In the genomic region with DNA sequence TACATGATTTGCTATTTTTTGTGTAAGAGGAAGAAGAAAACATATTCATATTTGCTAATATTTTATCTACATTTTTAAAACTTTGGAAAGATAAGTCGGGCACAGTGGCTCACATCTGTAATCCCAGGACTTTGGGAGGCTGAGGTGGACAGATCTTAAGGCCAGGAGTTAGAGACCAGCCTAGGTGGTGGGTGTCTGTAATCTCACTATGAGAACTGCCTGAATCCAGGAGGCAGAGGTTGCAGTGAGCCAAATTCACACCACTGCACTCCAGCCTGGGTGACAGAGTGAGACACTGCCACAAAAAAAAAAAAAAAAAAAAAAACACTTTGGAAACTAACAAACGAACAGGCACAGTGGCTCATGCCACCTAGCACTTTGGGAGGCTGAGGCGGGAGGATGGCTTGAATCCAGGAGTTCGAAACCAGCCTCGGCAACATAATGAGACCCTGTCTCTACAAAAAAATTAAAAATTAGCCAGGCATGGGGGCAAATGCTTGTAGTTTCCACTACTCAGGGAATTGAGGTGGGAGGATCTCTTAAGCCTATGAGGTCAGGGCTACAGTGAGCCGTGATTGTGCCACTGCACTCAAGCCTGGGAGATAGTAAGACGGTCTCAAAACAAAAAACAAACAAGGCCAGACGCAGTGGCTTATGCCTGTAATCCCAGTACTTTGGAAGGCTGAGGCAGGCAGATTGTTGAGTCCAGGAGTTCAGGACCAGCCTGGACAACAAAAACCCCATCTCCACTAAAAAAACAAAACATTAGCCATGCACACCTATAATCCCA, we compare ENCODE assay signal across 16 cellular contexts. TPM values are rescaled to one million over a fixed set of nuclear protein-coding genes. Genes with fewer than 3 reads are reported as not detected.
DNase-seq lines count a peak whose midpoint lies in the region; ATAC-seq and TF ChIP-seq lines count a peak whose summit lies in the region.
"Had no signal": no experiment of that assay in that cellular context is flagged by ENCODE, and none has a peak within 500 bp of the region (broad histone marks: within the 10 kb centered on the region; RNA-seq: fewer than 3 reads in every experiment).

No MANE protein-coding gene starts in this region.

- no peak for TF ChIP-seq CTCF in chondrocyte (IDR thresholded peaks at IDR 0.05)
- TF ChIP-seq CTCF in GM13976 (IDR thresholded peaks at IDR 0.05; ENCODE audit: borderline replicate concordance, control extremely low read depth, extremely low read depth, insufficient read depth, missing control alignments): no peak

- H3K4me1 Mint-ChIP-seq in chondrocyte (ENCODE audit: low read depth) (peaks cover 39% of the 10 kb centered on the region), naive B cell (peaks cover 38 to 64% (median 53%) of the 10 kb centered on the region in 3 donors)

- ATAC-seq in naive B cell (ENCODE audit: low read depth in 2 of 2): no peak
- ATAC-seq in GM21825 (IDR thresholded peaks at IDR 0.05; ENCODE audit: unreplicated experiment): no peak

- no peaks in the 10 kb centered on the region for H3K27me3 ChIP-seq in HAP-1 (ENCODE audit: low read depth)

- peaks cover 15% of the 10 kb centered on the region for H3K4me1 ChIP-seq in HAP-1

- no peaks in the 10 kb centered on the region for H3K9me3 ChIP-seq in HAP-1

- H3K36me3 ChIP-seq in HAP-1 (replicated peaks): no peaks in the 10 kb centered on the region

- no peak overlapping the region for H3K27ac Mint-ChIP-seq in chondrocyte (ENCODE audit: unreplicated experiment)
- H3K27ac Mint-ChIP-seq in naive B cell: peak overlapping the region in 5 of 6 donors; percentile 8 to 70 (median 53)

- peaks cover 3% of the 10 kb centered on the region for H3K36me3 Mint-ChIP-seq in chondrocyte (ENCODE audit: low read depth)
- H3K36me3 Mint-ChIP-seq in naive B cell: peaks cover 0 to 6% of the 10 kb centered on the region in 2 donors

- H3K9me3 Mint-ChIP-seq in chondrocyte (ENCODE audit: low read depth) (no peaks in the 10 kb centered on the region), naive B cell (no peaks in the 10 kb centered on the region)

- in situ Hi-C loops in GM13976 (cut with MboI; ENCODE audit: low sequenced_read_pairs, unreplicated experiment) (no loop called here), HAP-1 (cut with MboI; ENCODE audit: low sequenced_read_pairs) (no loop called here)

- DNase-seq in DMS53 (lab: John Stamatoyannopoulos, UW): peak; percentile 12
- no peak for DNase-seq in DMS53 treated with DMSO at 0.1 percent for 48 hours (lab: John Stamatoyannopoulos, UW; ENCODE audit: unreplicated experiment)
- DNase-seq in NCI-H82 (lab: John Stamatoyannopoulos, UW): peak; percentile 58
- DNase-seq in chondrocyte (ENCODE audit: low spot score): peak; percentile 10
- no peak for DNase-seq in naive B cell
- DNase-seq in GM13976 (ENCODE audit: low spot score): no peak
- DNase-seq in HAP-1 (ENCODE audit: low spot score in 2 of 2): no peak
- DNase-seq: AML-193, GDM1, H7, NCI-H1105 treated with DMSO at 0.1 percent for 48 hours, NCI-H187, NCI-H2107, NCI-H510A treated with DMSO at 0.1 percent for 48 hours, NCI-H774 had no signal

- no peak overlapping the region for H3K4me3 Mint-ChIP-seq in chondrocyte (ENCODE audit: unreplicated experiment)
- peak overlapping the region in 1 of 8 donors; percentile 29 for H3K4me3 Mint-ChIP-seq in naive B cell

- H3K27me3 Mint-ChIP-seq in chondrocyte (ENCODE audit: low read depth): no peaks in the 10 kb centered on the region
- H3K27me3 Mint-ChIP-seq in naive B cell: no peaks in the 10 kb centered on the region

- H3K4me3 ChIP-seq in HAP-1: no peak overlapping the region

RNA-seq across cellular contexts. Expression of a gene that starts 25.6 kb away (rescaled TPM):
- total RNA-seq in chondrocyte: 41.6 to 55.0 TPM (median 42.5 TPM) in 3 replicates
- polyA plus RNA-seq in naive B cell (ENCODE audit: low read depth in 6 of 6): 10 to 100 TPM; 19.5 to 37.5 (median 23.9) TPM

RNA-seq across cellular contexts. Expression of a gene that starts 59.8 kb away (rescaled TPM):
- total RNA-seq in chondrocyte: 0.08 to 1.5 TPM (median 0.10 TPM) in 3 replicates
- not detected for polyA plus RNA-seq in naive B cell (ENCODE audit: low read depth in 6 of 6)
- total RNA-seq: H7 had no signal

Comparison
In these comparisons a context has a peak if more than half of its experiments do, and no peak if none do; other contexts are left out.
1. DNase-seq: peak in DMS53 (single experiment), NCI-H82 (single experiment) and chondrocyte (single experiment); none in DMS53 treated with DMSO at 0.1 percent for 48 hours (single experiment), naive B cell (single experiment), GM13976 (single experiment) and HAP-1 (0 of 2).